In genomic region chr7:19118896-19119301, GRCh38 we compare ENCODE assay signal across 1 cellular context.
TF ChIP-seq lines count a peak whose summit lies in the region.

No MANE protein-coding gene starts in this region.

TF ChIP-seq in GM23338, 12 proteins besides CTCF, POLR2A, EP300 and RAD21 (continued from another document):
- TF ChIP-seq, protein P1, sequence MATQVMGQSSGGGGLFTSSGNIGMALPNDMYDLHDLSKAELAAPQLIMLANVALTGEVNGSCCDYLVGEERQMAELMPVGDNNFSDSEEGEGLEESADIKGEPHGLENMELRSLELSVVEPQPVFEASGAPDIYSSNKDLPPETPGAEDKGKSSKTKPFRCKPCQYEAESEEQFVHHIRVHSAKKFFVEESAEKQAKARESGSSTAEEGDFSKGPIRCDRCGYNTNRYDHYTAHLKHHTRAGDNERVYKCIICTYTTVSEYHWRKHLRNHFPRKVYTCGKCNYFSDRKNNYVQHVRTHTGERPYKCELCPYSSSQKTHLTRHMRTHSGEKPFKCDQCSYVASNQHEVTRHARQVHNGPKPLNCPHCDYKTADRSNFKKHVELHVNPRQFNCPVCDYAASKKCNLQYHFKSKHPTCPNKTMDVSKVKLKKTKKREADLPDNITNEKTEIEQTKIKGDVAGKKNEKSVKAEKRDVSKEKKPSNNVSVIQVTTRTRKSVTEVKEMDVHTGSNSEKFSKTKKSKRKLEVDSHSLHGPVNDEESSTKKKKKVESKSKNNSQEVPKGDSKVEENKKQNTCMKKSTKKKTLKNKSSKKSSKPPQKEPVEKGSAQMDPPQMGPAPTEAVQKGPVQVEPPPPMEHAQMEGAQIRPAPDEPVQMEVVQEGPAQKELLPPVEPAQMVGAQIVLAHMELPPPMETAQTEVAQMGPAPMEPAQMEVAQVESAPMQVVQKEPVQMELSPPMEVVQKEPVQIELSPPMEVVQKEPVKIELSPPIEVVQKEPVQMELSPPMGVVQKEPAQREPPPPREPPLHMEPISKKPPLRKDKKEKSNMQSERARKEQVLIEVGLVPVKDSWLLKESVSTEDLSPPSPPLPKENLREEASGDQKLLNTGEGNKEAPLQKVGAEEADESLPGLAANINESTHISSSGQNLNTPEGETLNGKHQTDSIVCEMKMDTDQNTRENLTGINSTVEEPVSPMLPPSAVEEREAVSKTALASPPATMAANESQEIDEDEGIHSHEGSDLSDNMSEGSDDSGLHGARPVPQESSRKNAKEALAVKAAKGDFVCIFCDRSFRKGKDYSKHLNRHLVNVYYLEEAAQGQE (IDR thresholded peaks at IDR 0.05; ENCODE audit: unreplicated experiment) = no peak
- TF ChIP-seq ETS1 (IDR thresholded peaks at IDR 0.05) = no peak
- peak; percentile 77 for TF ChIP-seq EZH2 (IDR thresholded peaks at IDR 0.05; ENCODE audit: low read depth, unreplicated experiment)
TF ChIP-seq in GM23338: peak in this region for 1.
